Comparison of ENCODE assay signal across 8 cellular contexts in genomic region chr13:50911937-50912624, GRCh38. TPM values are rescaled to one million over a fixed set of nuclear protein-coding genes. Genes with fewer than 3 reads are reported as not detected.
DNase-seq lines count a peak whose midpoint lies in the region; ATAC-seq and TF ChIP-seq lines count a peak whose summit lies in the region.

No MANE protein-coding gene starts in this region.

- 30 to 31% methylated on average over 4 of the region's 4 CpGs for WGBS in lower leg skin, 2 donors

- TF ChIP-seq POLR2A in lower leg skin (IDR thresholded peaks at IDR 0.05) = no peak

- peak; percentile 89 for DNase-seq in CD1c-positive myeloid dendritic cell (ENCODE audit: extremely low spot score)
- DNase-seq in NCI-H69 (lab: John Stamatoyannopoulos, UW) = peak; percentile 92
- DNase-seq in activated CD4-positive, alpha-beta T cell treated with anti-CD3 and anti-CD28 coated beads, Interleukin-2, amount 50 U/mL, for 1 hour = peak; percentile 92
- peak; percentile 90 for DNase-seq in dermis blood vessel endothelial cell
- peak; percentile 82 to 98 for DNase-seq in lower leg skin (ENCODE audit: low spot score in 2 of 2)
- peak; percentile 85 to 90 (median 89) for DNase-seq in stimulated activated CD4-positive, alpha-beta T cell treated with anti-CD3 and anti-CD28 coated beads, TNF-alpha, amount 100 ng/mL, for 48 hours (ENCODE audit: low read depth in 3 of 3)

- no peak overlapping the region for H3K4me3 ChIP-seq in lower leg skin (ENCODE audit: low read depth, poor library complexity, severe bottlenecking)

- no peak for TF ChIP-seq CTCF in lower leg skin (IDR thresholded peaks at IDR 0.05)

- ATAC-seq in GM19372 (IDR thresholded peaks at IDR 0.05; ENCODE audit: low read depth, unreplicated experiment) (peak; percentile 46), HG03520 (IDR thresholded peaks at IDR 0.05; ENCODE audit: unreplicated experiment) (peak; percentile 47)

- intact Hi-C loops in lower leg skin (cut with DNase I; ENCODE audit: low total_unique reads) = loop anchor here (10.0 kb wide), 1 partner anchor 937 kb away; no protein-coding TSS in a partner anchor

RNA-seq across cellular contexts. Expression of gene RNASEH2B, which starts 2.5 kb away (rescaled TPM):
- 22.5 and 25.1 TPM in 2 replicates for total RNA-seq in dermis blood vessel endothelial cell
- 10 to 100 TPM; 22.8 to 47.9 (median 25.1) TPM for total RNA-seq in lower leg skin
